In genomic region chr1:177091036-177091435, GRCh38 we compare ENCODE assay signal across 17 cellular contexts.
"Had no signal": no experiment of that assay in that cellular context is flagged by ENCODE, and none has a peak within 500 bp of the region (broad histone marks: within the 10 kb centered on the region; RNA-seq: fewer than 3 reads in every experiment).

No MANE protein-coding gene starts in this region.

- H3K4me3 ChIP-seq: right atrium auricular region, smooth muscle cell had no signal

- H3K4me1 ChIP-seq: right atrium auricular region had no signal

- H3K27me3 ChIP-seq: right atrium auricular region had no signal

- H3K36me3 ChIP-seq: right atrium auricular region had no signal

- H3K9me3 ChIP-seq: right atrium auricular region had no signal

- DNase-seq: activated CD4-positive, alpha-beta T cell treated with anti-CD3 and anti-CD28 coated beads for 48 hours; activated CD8-positive, alpha-beta memory T cell treated with anti-CD3 and anti-CD28 coated beads, Interleukin-2, amount 50 U/mL, for 4 hours; activated CD8-positive, alpha-beta T cell treated with anti-CD3 and anti-CD28 coated beads, Interleukin-2, amount 10 ng/mL, durations not matched to agents 7 days and 5 days; activated effector memory CD4-positive, alpha-beta T cell treated with anti-CD3 and anti-CD28 coated beads, Interleukin-2, amount 50 U/mL, for 16 hours; activated T-cell treated with anti-CD3 and anti-CD28 coated beads, Interleukin-2, amount 50 U/mL, for 48 hours; effector memory CD8-positive, alpha-beta T cell; erythroblast; hippocampal formation; kidney glomerular epithelial cell; mesendoderm; occipital lobe; stimulated activated CD4-positive, alpha-beta T cell treated with anti-CD3 and anti-CD28 coated beads, Interleukin-4, amount 100 ng/mL, for 4 hours; stimulated activated CD8-positive, alpha-beta memory T cell treated with anti-CD3 and anti-CD28 coated beads, Interleukin-4, amount 100 ng/mL, for 48 hours; stimulated activated naive CD4-positive, alpha-beta T cell treated with Interleukin-2 at 50 U/mL for 16 hours had no signal

- FAIRE-seq: TTC549 had no signal

- H3K27ac ChIP-seq: right atrium auricular region had no signal
